Comparison of ENCODE assay signal across 12 cellular contexts in genomic region chr20:878511-879307, GRCh38. TPM values are rescaled to one million over a fixed set of nuclear protein-coding genes. Genes with fewer than 3 reads are reported as not detected.
A peak's percentile ranks its signal among the peaks of the same experiment; 100 is the strongest.
DNase-seq lines count a peak whose midpoint lies in the region; ATAC-seq, FAIRE-seq and TF ChIP-seq lines count a peak whose summit lies in the region.
"Had no signal": no experiment of that assay in that cellular context is flagged by ENCODE, and none has a peak within 500 bp of the region (broad histone marks: within the 10 kb centered on the region; RNA-seq: fewer than 3 reads in every experiment).

No MANE protein-coding gene starts in this region.

- H3K27ac ChIP-seq in SK-N-SH (ENCODE audit: low read depth in 2 of 2, low read length in 1 of 2) (no peak overlapping the region), GM12878 (ENCODE audit: control insufficient read depth, insufficient read depth) (no peak overlapping the region), Peyer's patch (no peak overlapping the region)
- H3K27ac ChIP-seq: transverse colon had no signal

- CTCF ChIA-PET in SK-N-SH (lab: Yijun Ruan, JAX), result interaction anchor here (1.0 to 1.7 kb wide), 5 partner anchors 16 to 233 kb away, joined by 3 to 8 read pairs (median 3); no protein-coding TSS in a partner anchor
- CTCF ChIA-PET in GM12878 (lab: Yijun Ruan, JAX), result interaction anchor here (0.7 kb wide), 1 partner anchor 11 kb away, joined by 3 read pairs; no protein-coding TSS in a partner anchor

- no peaks in the 10 kb centered on the region for H3K9me2 ChIP-seq in SK-N-SH

- RAD21 ChIA-PET in GM12878 (lab: Charles Lee; ENCODE audit: unreplicated experiment), result no interaction called here

- TF ChIP-seq RAD21 in SK-N-SH (IDR thresholded peaks at IDR 0.05; ENCODE audit: low read length), result no peak
- TF ChIP-seq RAD21 in GM12878 (IDR thresholded peaks at IDR 0.05; ENCODE audit: insufficient read depth, low read depth, low read length), result no peak

- SMC1A ChIA-PET in GM12878 (lab: Charles Lee; ENCODE audit: uncharacterized antibody, unreplicated experiment), result interaction anchor here (1.3 kb wide), 1 partner anchor 78 kb away, joined by 3 read pairs; no protein-coding TSS in a partner anchor

- H3K9me3 ChIP-seq in SK-N-SH (no peaks in the 10 kb centered on the region), GM12878 (replicated peaks; ENCODE audit: control insufficient read depth, insufficient read depth, low read length) (no peaks in the 10 kb centered on the region), Peyer's patch (no peaks in the 10 kb centered on the region)
- H3K9me3 ChIP-seq: transverse colon had no signal

- H3K79me2 ChIP-seq in SK-N-SH (ENCODE audit: insufficient read depth) (no peaks in the 10 kb centered on the region), GM12878 (ENCODE audit: control insufficient read depth, insufficient read depth, low read length) (no peaks in the 10 kb centered on the region)

- no peak overlapping the region for H3K27ac Mint-ChIP-seq in nephron progenitor cell
- H3K27ac Mint-ChIP-seq: H9 had no signal

- H3K27me3 ChIP-seq in SK-N-SH (ENCODE audit: insufficient read depth) (no peaks in the 10 kb centered on the region), GM12878 (replicated peaks in 1 of 2; ENCODE audit: control insufficient read depth in 2 of 2, insufficient read depth in 2 of 2, low read length in 1 of 2) (no peaks in the 10 kb centered on the region), Peyer's patch (no peaks in the 10 kb centered on the region)

- POLR2A ChIA-PET in SK-N-SH (lab: Yijun Ruan, JAX), result no interaction called here
- POLR2A ChIA-PET in GM12878 (lab: Charles Lee), result no interaction called here

- H3K27me3 Mint-ChIP-seq in nephron progenitor cell (ENCODE audit: low read depth, poor library complexity), result peaks cover 57% of the 10 kb centered on the region

- no TSS peak for BruUV-seq in GM12878 (replicated peaks; lab: Mats Ljungman, UMichigan)

- DNase-seq in SK-N-SH, result no peak
- DNase-seq in M059J (ENCODE audit: low read depth), result peak; percentile 44
- DNase-seq in GM12878 (ENCODE audit: low read depth, low spot score), result no peak
- DNase-seq in nephron progenitor cell, result peak; percentile 88
- no peak for DNase-seq in NCI-H146 treated with DMSO at 0.1 percent for 48 hours (lab: John Stamatoyannopoulos, UW; ENCODE audit: unreplicated experiment)
- DNase-seq in posterior cingulate gyrus, result no peak
- no peak for DNase-seq in Peyer's patch
- DNase-seq: activated CD8-positive, alpha-beta memory T cell treated with anti-CD3 and anti-CD28 coated beads, Interleukin-2, amount 50 U/mL, for 48 hours; effector CD8-positive, alpha-beta T cell; H9; transverse colon had no signal

- intact Hi-C loops in GM12878 (cut with micrococcal nuclease; ENCODE audit: unreplicated experiment), result no loop called here
- intact Hi-C loops in posterior cingulate gyrus (cut with DNase I), result no loop called here

- TF ChIP-seq POLR2A in GM12878 (IDR thresholded peaks at IDR 0.05; ENCODE audit: low read depth, low read length) (no peak), Peyer's patch (IDR thresholded peaks at IDR 0.05) (no peak)

- H3K4me1 ChIP-seq in SK-N-SH (ENCODE audit: control insufficient read depth in 1 of 2, insufficient read depth in 2 of 2, low read depth in 1 of 2, low read length in 1 of 2) (peaks cover 0 to 3% of the 10 kb centered on the region in 2 experiments; a peak in 1 of 4 replicates), GM12878 (ENCODE audit: control insufficient read depth, insufficient read depth, low read length) (0 out of 2 replicates have a peak, but pooled peaks cover 4% of the 10 kb centered on the region), Peyer's patch (no peaks in the 10 kb centered on the region)
- H3K4me1 ChIP-seq: transverse colon had no signal

- H3K36me3 Mint-ChIP-seq in nephron progenitor cell (ENCODE audit: low read depth), result no peaks in the 10 kb centered on the region

- ATAC-seq in SK-N-SH treated with all-trans-retinoic acid at 6 μM for 48 hours (no peak), GM12878 (no peak)

- no peaks in the 10 kb centered on the region for H3F3A ChIP-seq in SK-N-SH (replicated peaks; ENCODE audit: insufficient read depth)

- H3K4me2 ChIP-seq in SK-N-SH (no peak overlapping the region), GM12878 (ENCODE audit: control insufficient read depth, insufficient read depth) (no peak overlapping the region)

- no peak for FAIRE-seq in GM12878 (lab: Jason Lieb, UNC)

- no peaks in the 10 kb centered on the region for H3K9me3 Mint-ChIP-seq in nephron progenitor cell
- H3K9me3 Mint-ChIP-seq: H9 had no signal

- no peaks in the 10 kb centered on the region for H4K20me1 ChIP-seq in SK-N-SH (ENCODE audit: insufficient read depth)
- no peaks in the 10 kb centered on the region for H4K20me1 ChIP-seq in GM12878 (ENCODE audit: control insufficient read depth, insufficient read depth)

- no peaks in the 10 kb centered on the region for H3K4me1 Mint-ChIP-seq in nephron progenitor cell

- no peak for TF ChIP-seq EP300 in SK-N-SH (IDR thresholded peaks at IDR 0.05; ENCODE audit: borderline replicate concordance in 1 of 2, low read depth in 1 of 2, low read length in 1 of 2)
- TF ChIP-seq EP300 in GM12878 (IDR thresholded peaks at IDR 0.05; ENCODE audit: borderline replicate concordance in 1 of 2, control insufficient read depth in 1 of 2, low read depth in 2 of 2, low read length in 2 of 2), result no peak

- no peak overlapping the region for H3K4me3 Mint-ChIP-seq in nephron progenitor cell
- H3K4me3 Mint-ChIP-seq: H9 had no signal

- TF ChIP-seq CTCF in SK-N-SH (IDR thresholded peaks at IDR 0.05) (no peak), GM12878 (IDR thresholded peaks at IDR 0.05 in 2 of 3, conservative IDR thresholded peaks at IDR 0.05 in 1 of 3; ENCODE audit: control insufficient read depth in 2 of 3, extremely low read depth in 1 of 3, insufficient read depth in 1 of 3, low read depth in 3 of 3, low read length in 3 of 3) (no peak), nephron progenitor cell (IDR thresholded peaks at IDR 0.05) (no peak), Peyer's patch (IDR thresholded peaks at IDR 0.05) (no peak)

- H2AFZ ChIP-seq in SK-N-SH (ENCODE audit: low read depth), result no peak overlapping the region
- H2AFZ ChIP-seq in GM12878 (ENCODE audit: control insufficient read depth, low read depth, low read length), result no peak overlapping the region

- in situ Hi-C loops in GM12878 (cut with MboI), result no loop called here

- H3K9ac ChIP-seq in SK-N-SH (no peak overlapping the region), GM12878 (ENCODE audit: control insufficient read depth, insufficient read depth, low read length) (no peak overlapping the region)

- H3K36me3 ChIP-seq in SK-N-SH (replicated peaks in 1 of 2; ENCODE audit: control insufficient read depth in 1 of 2, insufficient read depth in 2 of 2, low read length in 1 of 2) (no peaks in the 10 kb centered on the region), GM12878 (ENCODE audit: control insufficient read depth in 2 of 2, insufficient read depth in 2 of 2, low read length in 1 of 2) (no peaks in the 10 kb centered on the region), Peyer's patch (no peaks in the 10 kb centered on the region)
- H3K36me3 ChIP-seq: transverse colon had no signal

- WGBS in SK-N-SH (ENCODE audit: low lambda C conversion rate), result 64% methylated on average over 9 of the region's 9 CpGs
- WGBS in GM12878 (ENCODE audit: insufficient coverage, insufficient replicate concordance, low lambda C conversion rate, missing lambda C conversion rate), result 74% methylated on average over 9 of the region's 9 CpGs

- H3K4me3 ChIP-seq in SK-N-SH (ENCODE audit: low read depth in 2 of 2, low read length in 1 of 2) (no peak overlapping the region), GM12878 (no peak overlapping the region), Peyer's patch (no peak overlapping the region)
- H3K4me3 ChIP-seq: transverse colon had no signal

RNA-seq across cellular contexts. Expression of gene ANGPT4, which starts 37.4 kb away (rescaled TPM):
- not detected in 2 replicates for polyA plus RNA-seq in SK-N-SH (2012; rRNA removed)
- 0.01 TPM in 1 of 2 replicates, not detected in the other for polyA plus RNA-seq in SK-N-SH (2012; cell fraction: cytosol; rRNA removed)
- not detected in 2 replicates for polyA plus RNA-seq in SK-N-SH (2012; cell fraction: nucleus; rRNA removed)
- not detected in 2 replicates for total RNA-seq in M059J (2014; rRNA removed; shearing (Covaris generic))
- total RNA-seq in GM12878 (2013; cell fraction: nucleolus; rRNA removed), result not detected in 2 replicates
- total RNA-seq in GM12878 (2014; rRNA removed), result 0.05 TPM in 1 of 2 replicates, not detected in the other
- not detected in 2 replicates for total RNA-seq in GM12878 (2014; rRNA removed; fragmentation: Illumina TruSeq; extraction: Trizol)
- total RNA-seq in GM12878 (2021), result not detected in 2 replicates
- polyA plus RNA-seq in GM12878 (2011; ENCODE audit: low read depth), result not detected
- polyA plus RNA-seq in GM12878 (2011; rRNA removed), result 0.10 and 0.16 TPM in 2 replicates
- 0.13 and 0.15 TPM in 2 replicates for polyA plus RNA-seq in GM12878 (2011; cell fraction: cytosol; rRNA removed)
- 0.18 and 0.28 TPM in 2 replicates for polyA plus RNA-seq in GM12878 (2011; cell fraction: nucleus; rRNA removed)
- not detected in 2 replicates for polyA plus RNA-seq in GM12878 (2012)
- 0.01 TPM in 1 of 2 replicates, not detected in the other for polyA plus RNA-seq in GM12878 (2014; fragmentation: Illumina TruSeq; extraction: Trizol)
- not detected for polyA plus RNA-seq in GM12878 (2014; fragmentation: Nextera tagmentation; extraction: Ambion mirVana)
- polyA plus RNA-seq in GM12878 (2014; rRNA removed), result not detected in 2 replicates
- not detected for polyA plus RNA-seq in GM12878 (2016; fragmentation: Nextera tagmentation; extraction: Ambion mirVana)
- 0.15 and 0.41 TPM in 2 replicates for polyA minus RNA-seq in GM12878 (2011; rRNA and poly(A)+ RNA removed)
- polyA minus RNA-seq in GM12878 (2011; cell fraction: cytosol; rRNA and poly(A)+ RNA removed), result not detected in 2 replicates
- 0.12 TPM in 1 of 2 replicates, not detected in the other for polyA minus RNA-seq in GM12878 (2011; cell fraction: nucleus; rRNA and poly(A)+ RNA removed)
- under 1 TPM in 1 of 4 donors, not detected in 3; 0.27 TPM for total RNA-seq in Peyer's patch

RNA-seq across cellular contexts. Expression of gene FAM110A, which starts 45.2 kb away (rescaled TPM):
- 2.5 and 3.8 TPM in 2 replicates for polyA plus RNA-seq in SK-N-SH (2012; rRNA removed)
- 1.9 and 2.3 TPM in 2 replicates for polyA plus RNA-seq in SK-N-SH (2012; cell fraction: cytosol; rRNA removed)
- polyA plus RNA-seq in SK-N-SH (2012; cell fraction: nucleus; rRNA removed), result 4.3 and 7.1 TPM in 2 replicates
- total RNA-seq in M059J (2014; rRNA removed; shearing (Covaris generic)), result 9.5 and 10.1 TPM in 2 replicates
- total RNA-seq in GM12878 (2013; cell fraction: nucleolus; rRNA removed), result 4.8 and 5.4 TPM in 2 replicates
- total RNA-seq in GM12878 (2014; rRNA removed), result 6.7 and 8.0 TPM in 2 replicates
- total RNA-seq in GM12878 (2014; rRNA removed; fragmentation: Illumina TruSeq; extraction: Trizol), result 1.8 and 2.5 TPM in 2 replicates
- 14.8 and 15.9 TPM in 2 replicates for total RNA-seq in GM12878 (2021)
- polyA plus RNA-seq in GM12878 (2011; ENCODE audit: low read depth), result 4.0 TPM
- 2.7 and 6.8 TPM in 2 replicates for polyA plus RNA-seq in GM12878 (2011; rRNA removed)
- 8.8 and 10.7 TPM in 2 replicates for polyA plus RNA-seq in GM12878 (2011; cell fraction: cytosol; rRNA removed)
- polyA plus RNA-seq in GM12878 (2011; cell fraction: nucleus; rRNA removed), result 8.9 and 13.4 TPM in 2 replicates
- 8.4 and 10.9 TPM in 2 replicates for polyA plus RNA-seq in GM12878 (2012)
- polyA plus RNA-seq in GM12878 (2014; fragmentation: Illumina TruSeq; extraction: Trizol), result 4.3 and 4.7 TPM in 2 replicates
- 1 to 10 TPM; 1.1 to 2.4 TPM for polyA plus RNA-seq in GM12878 (2014; fragmentation: Nextera tagmentation; extraction: Ambion mirVana)
- polyA plus RNA-seq in GM12878 (2014; rRNA removed), result 12.8 and 13.5 TPM in 2 replicates
- 10 to 100 TPM in 1 of 2 experiments, 1 to 10 TPM in 1; 8.8 to 11.5 TPM for polyA plus RNA-seq in GM12878 (2016; fragmentation: Nextera tagmentation; extraction: Ambion mirVana)
- 2.8 and 6.3 TPM in 2 replicates for polyA minus RNA-seq in GM12878 (2011; rRNA and poly(A)+ RNA removed)
- 3.8 and 4.9 TPM in 2 replicates for polyA minus RNA-seq in GM12878 (2011; cell fraction: cytosol; rRNA and poly(A)+ RNA removed)
- 2.1 and 4.8 TPM in 2 replicates for polyA minus RNA-seq in GM12878 (2011; cell fraction: nucleus; rRNA and poly(A)+ RNA removed)
- total RNA-seq in Peyer's patch, result 10 to 100 TPM in 2 of 4 donors, 1 to 10 TPM in 2; 5.1 to 15.7 (median 12.7) TPM

Comparison
In these comparisons a context has a peak if more than half of its experiments do, and no peak if none do; other contexts are left out.
1. DNase-seq: peak in M059J (single experiment) and nephron progenitor cell (single experiment); none in SK-N-SH (single experiment), GM12878 (single experiment), NCI-H146 treated with DMSO at 0.1 percent for 48 hours (single experiment), posterior cingulate gyrus (0 of 10) and Peyer's patch (0 of 3).
2. Of the 26 proteins assayed by ChIP-seq in both GM12878 and SK-N-SH: peak only in GM12878: none; only in SK-N-SH: none; in both: REST; in neither: 25.